In genomic region chr7:155003215-155003999, GRCh38 we compare ENCODE assay signal across 8 cellular contexts. TPM values are rescaled to one million over a fixed set of nuclear protein-coding genes. Genes with fewer than 3 reads are reported as not detected.
DNase-seq lines count a peak whose midpoint lies in the region; ATAC-seq, FAIRE-seq and TF ChIP-seq lines count a peak whose summit lies in the region.

No MANE protein-coding gene starts in this region.

- H3K4me1 ChIP-seq in SK-N-SH (ENCODE audit: control insufficient read depth in 1 of 2, insufficient read depth in 2 of 2, low read depth in 1 of 2, low read length in 1 of 2) (peaks cover 0 to 5% of the 10 kb centered on the region in 2 experiments; a peak in 2 of 4 replicates), pancreas (peaks cover 0 to 9% (median 3%) of the 10 kb centered on the region in 3 donors), thyroid gland (peaks cover 3 to 10% of the 10 kb centered on the region in 2 donors)

- H3K36me3 ChIP-seq in SK-N-SH (replicated peaks in 1 of 2; ENCODE audit: control insufficient read depth in 1 of 2, insufficient read depth in 2 of 2, low read length in 1 of 2) (peaks cover 3 to 5% of the 10 kb centered on the region in 2 experiments), pancreas (peaks cover 0 to 10% (median 4%) of the 10 kb centered on the region in 3 donors), thyroid gland (no peaks in the 10 kb centered on the region)

- WGBS in SK-N-SH (ENCODE audit: low lambda C conversion rate), result under 1% methylated on average over 29 of the region's 89 CpGs
- WGBS in pancreas, 2 donors, result 0% methylated on average over 57 to 89 of the region's 89 CpGs
- 0% methylated on average over 14 of the region's 89 CpGs; no CpG with 5 or more reads in 1 of the 2 donors for WGBS in thyroid gland, 2 donors

- POLR2A ChIA-PET in SK-N-SH (lab: Yijun Ruan, JAX), result interaction anchor here (1.1 to 1.2 kb wide), 2 partner anchors 60 to 294 kb away, joined by 3 read pairs; no protein-coding TSS in a partner anchor

- H3K4me3 Mint-ChIP-seq in activated naive CD8-positive, alpha-beta T cell treated with anti-CD3 and anti-CD28 coated beads for 36 hours, result peak overlapping the region; percentile 93

- peaks cover 21% of the 10 kb centered on the region; the same call in 1 of the 2 replicates for H4K20me1 ChIP-seq in SK-N-SH (ENCODE audit: insufficient read depth)

- peaks cover 42% of the 10 kb centered on the region for H3K79me2 ChIP-seq in SK-N-SH (ENCODE audit: insufficient read depth)

- no peaks in the 10 kb centered on the region for H3K9me3 Mint-ChIP-seq in activated naive CD8-positive, alpha-beta T cell treated with anti-CD3 and anti-CD28 coated beads for 36 hours

- peak overlapping the region; percentile 92 for H3K4me2 ChIP-seq in SK-N-SH

- H3K27me3 Mint-ChIP-seq in activated naive CD8-positive, alpha-beta T cell treated with anti-CD3 and anti-CD28 coated beads for 36 hours, result no peaks in the 10 kb centered on the region

- H3K4me1 Mint-ChIP-seq in activated naive CD8-positive, alpha-beta T cell treated with anti-CD3 and anti-CD28 coated beads for 36 hours, result peaks cover 14% of the 10 kb centered on the region

- H3K27me3 ChIP-seq in SK-N-SH (ENCODE audit: insufficient read depth) (no peaks in the 10 kb centered on the region), pancreas (no peaks in the 10 kb centered on the region), thyroid gland (no peaks in the 10 kb centered on the region)

- TF ChIP-seq CTCF in SK-N-SH (IDR thresholded peaks at IDR 0.05) (no peak), pancreas (IDR thresholded peaks at IDR 0.05) (no peak), thyroid gland (IDR thresholded peaks at IDR 0.05) (peak in 1 of 6 experiments; percentile 11)

- TF ChIP-seq POLR2A in thyroid gland (IDR thresholded peaks at IDR 0.05), result peak in 1 of 2 donors; percentile 66

- peak overlapping the region; percentile 94 for H2AFZ ChIP-seq in SK-N-SH (ENCODE audit: low read depth)

- peak overlapping the region; percentile 88 for H3K9ac ChIP-seq in SK-N-SH

- H3K27ac ChIP-seq in SK-N-SH (ENCODE audit: low read depth in 2 of 2, low read length in 1 of 2) (peak overlapping the region; percentile 61 to 94), pancreas (peak overlapping the region; percentile 86 to 95 (median 92)), thyroid gland (peak overlapping the region; percentile 90 to 96 (median 92))

- peak overlapping the region; percentile 94 for H3K27ac Mint-ChIP-seq in activated naive CD8-positive, alpha-beta T cell treated with anti-CD3 and anti-CD28 coated beads for 36 hours

- H3K9me2 ChIP-seq in SK-N-SH, result no peaks in the 10 kb centered on the region

- CTCF ChIA-PET in SK-N-SH (lab: Yijun Ruan, JAX), result interaction anchor here (0.8 to 2.0 kb wide), 6 partner anchors 11 to 341 kb away, joined by 3 to 7 read pairs (median 4); no protein-coding TSS in a partner anchor

- H3K4me3 ChIP-seq in SK-N-SH (ENCODE audit: low read depth in 2 of 2, low read length in 1 of 2) (peak overlapping the region; percentile 92 to 94), pancreas (peak overlapping the region; percentile 93 to 99 (median 96)), thyroid gland (replicated peaks in 1 of 3) (peak overlapping the region; percentile 87 to 98 (median 89))

- intact Hi-C loops in Right ventricle myocardium inferior (cut with DNase I), result loop anchor here (5.0 kb wide), 1 partner anchor 76 kb away; no protein-coding TSS in a partner anchor
- intact Hi-C loops in pancreas (cut with DNase I), result no loop called here
- intact Hi-C loops in thyroid gland (cut with DNase I), result loop anchor here (10.0 kb wide), 1 partner anchor 69 kb away; no protein-coding TSS in a partner anchor

- peaks cover 21% of the 10 kb centered on the region for H3K36me3 Mint-ChIP-seq in activated naive CD8-positive, alpha-beta T cell treated with anti-CD3 and anti-CD28 coated beads for 36 hours

- TF ChIP-seq EP300 in SK-N-SH (IDR thresholded peaks at IDR 0.05; ENCODE audit: borderline replicate concordance in 1 of 2, low read depth in 1 of 2, low read length in 1 of 2), result no peak

- peak; percentile 86 for DNase-seq in G401 (ENCODE audit: low spot score)
- DNase-seq in Kasumi-1 (lab: John Stamatoyannopoulos, UW), result peak; percentile 53 to 68
- DNase-seq in SK-N-SH, result peak; percentile 100
- DNase-seq in activated naive CD8-positive, alpha-beta T cell treated with anti-CD3 and anti-CD28 coated beads for 36 hours, result peak; percentile 85
- DNase-seq in Right ventricle myocardium inferior (ENCODE audit: missing footprints), result peak; percentile 89
- DNase-seq in pancreas, result peak; percentile 78 to 94 (median 85)
- DNase-seq in thyroid gland, result peak; percentile 78 to 81

- ATAC-seq in GM21825 (IDR thresholded peaks at IDR 0.05; ENCODE audit: unreplicated experiment) (peak; percentile 63), Right ventricle myocardium inferior (peak; percentile 98), pancreas (peak; percentile 95 to 98 (median 96))

- H3K9me3 ChIP-seq in SK-N-SH (no peaks in the 10 kb centered on the region), pancreas (no peaks in the 10 kb centered on the region), thyroid gland (no peaks in the 10 kb centered on the region)

- FAIRE-seq in pancreas (lab: Jason Lieb, UNC), result no peak

- no peak for TF ChIP-seq RAD21 in SK-N-SH (IDR thresholded peaks at IDR 0.05; ENCODE audit: low read length)

- in situ Hi-C loops in G401 (cut with HindIII; ENCODE audit: low sequenced_read_pairs), result no loop called here

- H3F3A ChIP-seq in SK-N-SH (replicated peaks; ENCODE audit: insufficient read depth), result no peaks in the 10 kb centered on the region

TF ChIP-seq in SK-N-SH, 30 proteins besides CTCF, POLR2A, EP300 and RAD21 (continues in another document):
- TF ChIP-seq IRF3 (IDR thresholded peaks at IDR 0.05; ENCODE audit: low read depth, low read length) (no peak), MEF2A (IDR thresholded peaks at IDR 0.05; ENCODE audit: borderline replicate concordance, low read depth) (no peak), RCOR1 (IDR thresholded peaks at IDR 0.05; ENCODE audit: low read length) (no peak), ELF1 (IDR thresholded peaks at IDR 0.05) (no peak), TAF1 (IDR thresholded peaks at IDR 0.05; ENCODE audit: borderline replicate concordance, low read depth, low read length) (peak; percentile 74; the same call in 1 of the 2 replicates), EZH2phosphoT487 (IDR thresholded peaks at IDR 0.05; ENCODE audit: borderline replicate concordance, low read depth) (no peak), YY1 (IDR thresholded peaks at IDR 0.05; ENCODE audit: low read depth) (no peak), PBX3 (IDR thresholded peaks at IDR 0.05) (no peak), NFIC (IDR thresholded peaks at IDR 0.05; ENCODE audit: borderline replicate concordance) (no peak), NRF1 (IDR thresholded peaks at IDR 0.05; ENCODE audit: low read depth, low read length) (peak; percentile 88), TCF12 (IDR thresholded peaks at IDR 0.05) (no peak), MXI1 (IDR thresholded peaks at IDR 0.05; ENCODE audit: low read depth, low read length) (peak; percentile 68; the same call in 1 of the 2 replicates), FOXM1 (IDR thresholded peaks at IDR 0.05; ENCODE audit: low read depth) (no peak; the same call in 1 of the 2 replicates), CHD2 (IDR thresholded peaks at IDR 0.05; ENCODE audit: low read length, partially characterized antibody) (peak; percentile 47), SIN3A (IDR thresholded peaks at IDR 0.05; ENCODE audit: borderline replicate concordance, low read depth, low read length) (peak; percentile 18; the same call in 1 of the 2 replicates), RXRA (IDR thresholded peaks at IDR 0.05; ENCODE audit: borderline replicate concordance, low read depth) (no peak)

RNA-seq across cellular contexts. Expression of gene PAXIP1, which starts 0.5 kb away (rescaled TPM):
- total RNA-seq in G401 (2014; rRNA removed; shearing (Covaris generic)), result 20.2 and 33.8 TPM in 2 replicates
- polyA plus RNA-seq in SK-N-SH (2012; rRNA removed), result 9.2 and 9.3 TPM in 2 replicates
- polyA plus RNA-seq in SK-N-SH (2012; cell fraction: cytosol; rRNA removed), result 7.6 and 8.6 TPM in 2 replicates
- 16.2 and 20.8 TPM in 2 replicates for polyA plus RNA-seq in SK-N-SH (2012; cell fraction: nucleus; rRNA removed)
- 10 to 100 TPM; 28.1 to 30.0 TPM for total RNA-seq in activated naive CD8-positive, alpha-beta T cell treated with anti-CD3 and anti-CD28 coated beads for 36 hours
- 6.3 TPM for total RNA-seq in Right ventricle myocardium inferior
- total RNA-seq in pancreas, result 1 to 10 TPM; 3.2 to 6.2 (median 4.7) TPM
- 1 to 10 TPM; 3.5 to 4.5 TPM for polyA plus RNA-seq in pancreas
- 10 to 100 TPM; 13.2 to 14.9 (median 13.6) TPM for total RNA-seq in thyroid gland

Comparison
In these comparisons a context has a peak if more than half of its experiments do, and no peak if none do; other contexts are left out.
1. Peak in every context shown above with its lines: DNase-seq, ATAC-seq, H3K4me3 ChIP-seq and H3K27ac ChIP-seq.
2. intact Hi-C loops: an anchor here in Right ventricle myocardium inferior (5.0 kb wide) and thyroid gland (10.0 kb wide); none called in pancreas.